Comparison of ENCODE assay signal across 12 cellular contexts in genomic region chr19:35306473-35307246, GRCh38. TPM values are rescaled to one million over a fixed set of nuclear protein-coding genes. Genes with fewer than 3 reads are reported as not detected.
DNase-seq lines count a peak whose midpoint lies in the region; ATAC-seq, FAIRE-seq and TF ChIP-seq lines count a peak whose summit lies in the region.
"Had no signal": no experiment of that assay in that cellular context is flagged by ENCODE, and none has a peak within 500 bp of the region (broad histone marks: within the 10 kb centered on the region; RNA-seq: fewer than 3 reads in every experiment).

No MANE protein-coding gene starts in this region.

- TF ChIP-seq CTCF in H1 (IDR thresholded peaks at IDR 0.05; ENCODE audit: control extremely low read depth in 1 of 3, insufficient read depth in 1 of 3, low read depth in 1 of 3, low read length in 3 of 3), result peak; percentile 70 to 84 (median 72)
- TF ChIP-seq CTCF in CD8-positive, alpha-beta T cell (IDR thresholded peaks at IDR 0.05), result no peak

- no peak for FAIRE-seq in H1 (lab: Jason Lieb, UNC)

- CTCF ChIA-PET in H1 (lab: Charles Lee; ENCODE audit: partially characterized antibody), result interaction anchor here (0.7 to 1.9 kb wide), 16 partner anchors 9 to 263 kb away, joined by 3 to 8 read pairs (median 4); no protein-coding TSS in a partner anchor
- CTCF ChIA-PET in CD8-positive, alpha-beta T cell (lab: Charles Lee), result interaction anchor here (1.3 kb wide), 1 partner anchor 188 kb away, joined by 4 read pairs; no protein-coding TSS in a partner anchor

- H2BK15ac ChIP-seq in H1 (ENCODE audit: low read length), result no peak overlapping the region

- H2BK120ac ChIP-seq in H1 (replicated peaks; ENCODE audit: low read depth, low read length), result no peak overlapping the region

- H3K36me3 ChIP-seq in H1 (ENCODE audit: control insufficient read depth in 2 of 4, insufficient read depth in 4 of 4, low read length in 3 of 4), result no peaks in the 10 kb centered on the region
- no peaks in the 10 kb centered on the region for H3K36me3 ChIP-seq in CD8-positive, alpha-beta T cell (ENCODE audit: insufficient read depth, low read length)

- no peak overlapping the region for H3K4me3 ChIP-seq in H1 (ENCODE audit: extremely low read depth in 1 of 4, insufficient read depth in 2 of 4, low read depth in 3 of 4, low read length in 4 of 4)
- H3K4me3 ChIP-seq in CD8-positive, alpha-beta T cell (ENCODE audit: low read depth, low read length), result no peak overlapping the region

- H3K18ac ChIP-seq in H1 (ENCODE audit: extremely low read depth, low read length), result no peak overlapping the region

- H3K56ac ChIP-seq in H1 (replicated peaks; ENCODE audit: insufficient read length, low read depth, low read length), result no peak overlapping the region

- no peaks in the 10 kb centered on the region for H3K27me3 Mint-ChIP-seq in CD8-positive, alpha-beta T cell (ENCODE audit: low read depth)

- H3K4me1 ChIP-seq in H1 (replicated peaks in 1 of 4; ENCODE audit: control insufficient read depth in 3 of 4, insufficient read depth in 4 of 4, low read length in 3 of 4), result peaks cover 0 to 2% (median 0%) of the 10 kb centered on the region in 4 experiments; a peak in 1 of 7 replicates
- no peaks in the 10 kb centered on the region for H3K4me1 ChIP-seq in CD8-positive, alpha-beta T cell (ENCODE audit: insufficient read depth, low read length)

- POLR2A ChIA-PET in H1 (lab: Charles Lee; ENCODE audit: partially characterized antibody), result interaction anchor here (0.6 to 1.6 kb wide), 4 partner anchors 9 to 43 kb away, joined by 3 read pairs; no protein-coding TSS in a partner anchor
- POLR2A ChIA-PET in CD8-positive, alpha-beta T cell (lab: Charles Lee), result no interaction called here

- no peak overlapping the region for H3K4ac ChIP-seq in H1 (replicated peaks; ENCODE audit: insufficient read length, low read depth, low read length)

- no peak overlapping the region for H4K91ac ChIP-seq in H1 (replicated peaks; ENCODE audit: insufficient read length, low read length)

- WGBS in H1 (ENCODE audit: extremely low coverage in 1 of 2, insufficient coverage in 1 of 2, insufficient read length in 1 of 2, insufficient replicate concordance in 2 of 2, low coverage in 1 of 2, low lambda C conversion rate in 2 of 2, missing lambda C conversion rate in 1 of 2), 2 experiments, result 86% methylated on average over 20 of the region's 20 CpGs; no CpG with 5 or more reads in 1 of the 2 experiments

- no peaks in the 10 kb centered on the region for H3K23me2 ChIP-seq in H1 (ENCODE audit: low read depth, low read length)

- H3K36me3 Mint-ChIP-seq in CD8-positive, alpha-beta T cell, result no peaks in the 10 kb centered on the region
- H3K36me3 Mint-ChIP-seq: naive thymus-derived CD8-positive, alpha-beta T cell had no signal

- no peak overlapping the region for H3K4me2 ChIP-seq in H1 (ENCODE audit: insufficient read depth in 1 of 2, low read depth in 2 of 2, low read length in 2 of 2)

- no peaks in the 10 kb centered on the region for H4K20me1 ChIP-seq in H1 (replicated peaks in 1 of 2; ENCODE audit: control insufficient read depth in 1 of 2, insufficient read depth in 2 of 2, low read length in 2 of 2)

- no peaks in the 10 kb centered on the region for H3K9me3 Mint-ChIP-seq in CD8-positive, alpha-beta T cell
- H3K9me3 Mint-ChIP-seq: naive thymus-derived CD8-positive, alpha-beta T cell had no signal

- H3K9ac ChIP-seq in H1 (replicated peaks in 1 of 4; ENCODE audit: extremely low read depth in 1 of 4, low read depth in 3 of 4, low read length in 3 of 4), result no peak overlapping the region

- DNase-seq in 8988T (peak; percentile 92), ELF-1 (ENCODE audit: low read depth, low spot score) (peak; percentile 78), NAMALWA (ENCODE audit: low spot score) (peak; percentile 47), H1 (ENCODE audit: low read depth in 1 of 2, low spot score in 2 of 2) (no peak), cerebellar nuclear complex (lab: John Stamatoyannopoulos, UW) (no peak), NCI-H2107 treated with DMSO at 0.1 percent for 48 hours (lab: John Stamatoyannopoulos, UW; ENCODE audit: unreplicated experiment) (no peak)
- DNase-seq in CD8-positive, alpha-beta T cell, result no peak
- DNase-seq: GF-D8; HCEC 1CT; naive thymus-derived CD8-positive, alpha-beta T cell had no signal

- no peak overlapping the region for H3K14ac ChIP-seq in H1 (ENCODE audit: insufficient read length)

- ATAC-seq in CD8-positive, alpha-beta T cell, result no peak
- no peak for ATAC-seq in GM18505 (IDR thresholded peaks at IDR 0.05; ENCODE audit: unreplicated experiment)
- ATAC-seq: naive thymus-derived CD8-positive, alpha-beta T cell; Right ventricle myocardium inferior had no signal

- H3K4me1 Mint-ChIP-seq in CD8-positive, alpha-beta T cell (ENCODE audit: low read depth), result peaks cover 2% of the 10 kb centered on the region

- H4K8ac ChIP-seq in H1 (ENCODE audit: extremely low read depth, insufficient read depth, low read length), result no peak overlapping the region

- peak overlapping the region; percentile 10; the same call in 1 of the 2 replicates for H2BK20ac ChIP-seq in H1 (ENCODE audit: low read length)

- H3K9me3 ChIP-seq in H1 (ENCODE audit: insufficient read depth in 2 of 2, low read depth in 1 of 2, low read length in 1 of 2), result no peaks in the 10 kb centered on the region
- no peaks in the 10 kb centered on the region for H3K9me3 ChIP-seq in CD8-positive, alpha-beta T cell (ENCODE audit: low read length)

- H3K4me3 Mint-ChIP-seq in CD8-positive, alpha-beta T cell, result no peak overlapping the region
- H3K4me3 Mint-ChIP-seq: naive thymus-derived CD8-positive, alpha-beta T cell had no signal

- H3K27me3 ChIP-seq in H1 (replicated peaks in 1 of 4; ENCODE audit: control insufficient read depth in 3 of 4, extremely low read depth in 1 of 4, insufficient read depth in 3 of 4, low read length in 3 of 4), result no peaks in the 10 kb centered on the region
- no peaks in the 10 kb centered on the region for H3K27me3 ChIP-seq in CD8-positive, alpha-beta T cell (ENCODE audit: insufficient read depth, low read length)

- no peak overlapping the region for H2AK5ac ChIP-seq in H1 (ENCODE audit: low read depth, low read length)

- no peak overlapping the region for H4K5ac ChIP-seq in H1 (ENCODE audit: insufficient read length, low read depth, low read length)

- H3K27ac ChIP-seq in H1 (ENCODE audit: low read depth, low read length), result no peak overlapping the region
- no peak overlapping the region for H3K27ac ChIP-seq in CD8-positive, alpha-beta T cell (ENCODE audit: low read depth, low read length)

- intact Hi-C loops in CD8-positive, alpha-beta T cell (cut with DNase I, micrococcal nuclease), result no loop called here

- TF ChIP-seq POLR2A in H1 (IDR thresholded peaks at IDR 0.05; ENCODE audit: control extremely low read depth in 1 of 2, low read depth in 2 of 2, low read length in 2 of 2) (no peak), GM18505 (IDR thresholded peaks at IDR 0.05; ENCODE audit: borderline replicate concordance, extremely low read depth, insufficient read depth, insufficient read length) (no peak)

- peak; percentile 58 to 66 for TF ChIP-seq RAD21 in H1 (IDR thresholded peaks at IDR 0.05 in 1 of 2, conservative IDR thresholded peaks at IDR 0.05 in 1 of 2; ENCODE audit: low read depth in 2 of 2, low read length in 2 of 2)

- no peaks in the 10 kb centered on the region for H3K79me2 ChIP-seq in H1 (ENCODE audit: control insufficient read depth in 1 of 2, insufficient read depth in 2 of 2, low read length in 2 of 2)

- no peak overlapping the region for H2AFZ ChIP-seq in H1 (ENCODE audit: low read length)

- no peak for TF ChIP-seq EP300 in H1 (IDR thresholded peaks at IDR 0.05; ENCODE audit: borderline replicate concordance in 1 of 2, low read depth in 2 of 2, low read length in 2 of 2)

- H2BK12ac ChIP-seq in H1 (ENCODE audit: low read depth, low read length), result no peak overlapping the region

- no peak overlapping the region for H2BK5ac ChIP-seq in H1 (ENCODE audit: low read depth, low read length)

- no peak overlapping the region for H3K23ac ChIP-seq in H1 (ENCODE audit: insufficient read length)

- H3K27ac Mint-ChIP-seq in CD8-positive, alpha-beta T cell, result no peak overlapping the region
- H3K27ac Mint-ChIP-seq: naive thymus-derived CD8-positive, alpha-beta T cell had no signal

- no peaks in the 10 kb centered on the region for H3K79me1 ChIP-seq in H1 (ENCODE audit: low read depth, low read length)

RNA-seq across cellular contexts. Expression of gene MAG, which starts 14.7 kb away (rescaled TPM):
- 0.46 and 1.3 TPM in 2 replicates for total RNA-seq in H1 (2021; fragmentation: NEBNext Ultra II Directional; extraction: Animal tissue kit (Norgen Biotek cat#: 25700))
- polyA plus RNA-seq in H1 (2011; rRNA removed), result 0.20 and 0.72 TPM in 2 replicates
- 0.41 TPM for polyA plus RNA-seq in H1 (2011; cell fraction: cytosol; rRNA removed)
- 1.7 TPM for polyA plus RNA-seq in H1 (2011; cell fraction: nucleus; rRNA removed)
- 0.22 to 0.74 TPM (median 0.54 TPM) in 4 replicates for polyA plus RNA-seq in H1 (2012, experiment 1 of 2)
- polyA plus RNA-seq in H1 (2012, experiment 2 of 2), result 0.28 TPM
- polyA plus RNA-seq in H1 (2013, experiment 1 of 2), result 1.4 TPM
- polyA plus RNA-seq in H1 (2013, experiment 2 of 2), result 1.3 TPM
- polyA minus RNA-seq in H1 (2011; rRNA and poly(A)+ RNA removed), result 0.25 and 0.90 TPM in 2 replicates
- not detected for polyA minus RNA-seq in H1 (2011; cell fraction: cytosol; rRNA and poly(A)+ RNA removed)
- not detected for polyA minus RNA-seq in H1 (2011; cell fraction: nucleus; rRNA and poly(A)+ RNA removed)
- not detected for total RNA-seq in CD8-positive, alpha-beta T cell
- total RNA-seq: naive thymus-derived CD8-positive, alpha-beta T cell; Right ventricle myocardium inferior had no signal

RNA-seq across cellular contexts. Expression of gene CD22, which starts 22.3 kb away (rescaled TPM):
- 0.54 and 0.60 TPM in 2 replicates for total RNA-seq in H1 (2021; fragmentation: NEBNext Ultra II Directional; extraction: Animal tissue kit (Norgen Biotek cat#: 25700))
- polyA plus RNA-seq in H1 (2011; rRNA removed), result 0.06 and 0.42 TPM in 2 replicates
- polyA plus RNA-seq in H1 (2011; cell fraction: cytosol; rRNA removed), result 0.30 TPM
- 0.51 TPM for polyA plus RNA-seq in H1 (2011; cell fraction: nucleus; rRNA removed)
- polyA plus RNA-seq in H1 (2012, experiment 1 of 2), result 0.13 to 0.33 TPM (median 0.18 TPM) in 3 of 4 replicates, not detected in the other
- polyA plus RNA-seq in H1 (2012, experiment 2 of 2), result not detected
- polyA plus RNA-seq in H1 (2013, experiment 1 of 2), result 0.53 TPM
- 0.24 TPM for polyA plus RNA-seq in H1 (2013, experiment 2 of 2)
- polyA minus RNA-seq in H1 (2011; rRNA and poly(A)+ RNA removed), result 0.39 TPM in 1 of 2 replicates, not detected in the other
- not detected for polyA minus RNA-seq in H1 (2011; cell fraction: cytosol; rRNA and poly(A)+ RNA removed)
- polyA minus RNA-seq in H1 (2011; cell fraction: nucleus; rRNA and poly(A)+ RNA removed), result not detected
- total RNA-seq in CD8-positive, alpha-beta T cell, result 1 to 10 TPM; 7.9 to 9.1 TPM

RNA-seq across cellular contexts. Expression of gene HAMP, which starts 24.3 kb away (rescaled TPM):
- total RNA-seq in H1 (2021; fragmentation: NEBNext Ultra II Directional; extraction: Animal tissue kit (Norgen Biotek cat#: 25700)), result not detected in 2 replicates
- 0.06 and 0.08 TPM in 2 replicates for polyA plus RNA-seq in H1 (2011; rRNA removed)
- not detected for polyA plus RNA-seq in H1 (2011; cell fraction: cytosol; rRNA removed)
- polyA plus RNA-seq in H1 (2011; cell fraction: nucleus; rRNA removed), result not detected
- polyA plus RNA-seq in H1 (2012, experiment 1 of 2), result 0.20 TPM in 1 of 4 replicates, not detected in the others
- not detected for polyA plus RNA-seq in H1 (2012, experiment 2 of 2)
- polyA plus RNA-seq in H1 (2013, experiment 1 of 2), result 0.12 TPM
- 0.07 TPM for polyA plus RNA-seq in H1 (2013, experiment 2 of 2)
- not detected in 2 replicates for polyA minus RNA-seq in H1 (2011; rRNA and poly(A)+ RNA removed)
- polyA minus RNA-seq in H1 (2011; cell fraction: cytosol; rRNA and poly(A)+ RNA removed), result not detected
- not detected for polyA minus RNA-seq in H1 (2011; cell fraction: nucleus; rRNA and poly(A)+ RNA removed)
- under 1 TPM; 0.72 to 0.87 TPM for total RNA-seq in CD8-positive, alpha-beta T cell
- total RNA-seq: Right ventricle myocardium inferior had no signal

RNA-seq across cellular contexts. Expression of gene USF2, which starts 37.9 kb away (rescaled TPM):
- total RNA-seq in H1 (2021; fragmentation: NEBNext Ultra II Directional; extraction: Animal tissue kit (Norgen Biotek cat#: 25700)), result 109 and 113 TPM in 2 replicates
- 74.1 and 119 TPM in 2 replicates for polyA plus RNA-seq in H1 (2011; rRNA removed)
- polyA plus RNA-seq in H1 (2011; cell fraction: cytosol; rRNA removed), result 142 TPM
- 268 TPM for polyA plus RNA-seq in H1 (2011; cell fraction: nucleus; rRNA removed)
- 112 to 133 TPM (median 125 TPM) in 4 replicates for polyA plus RNA-seq in H1 (2012, experiment 1 of 2)
- 90.5 TPM for polyA plus RNA-seq in H1 (2012, experiment 2 of 2)
- 70.6 TPM for polyA plus RNA-seq in H1 (2013, experiment 1 of 2)
- 72.7 TPM for polyA plus RNA-seq in H1 (2013, experiment 2 of 2)
- polyA minus RNA-seq in H1 (2011; rRNA and poly(A)+ RNA removed), result 29.0 and 60.8 TPM in 2 replicates
- polyA minus RNA-seq in H1 (2011; cell fraction: cytosol; rRNA and poly(A)+ RNA removed), result 79.1 TPM
- 82.7 TPM for polyA minus RNA-seq in H1 (2011; cell fraction: nucleus; rRNA and poly(A)+ RNA removed)
- total RNA-seq in CD8-positive, alpha-beta T cell, result 100 to 1,000 TPM; 252 to 268 TPM

RNA-seq across cellular contexts. Expression of gene FFAR1, which starts 41.0 kb away (rescaled TPM):
- not detected in 2 replicates for total RNA-seq in H1 (2021; fragmentation: NEBNext Ultra II Directional; extraction: Animal tissue kit (Norgen Biotek cat#: 25700))
- polyA plus RNA-seq in H1 (2011; rRNA removed), result not detected in 2 replicates
- not detected for polyA plus RNA-seq in H1 (2011; cell fraction: cytosol; rRNA removed)
- not detected for polyA plus RNA-seq in H1 (2011; cell fraction: nucleus; rRNA removed)
- not detected in 4 replicates for polyA plus RNA-seq in H1 (2012, experiment 1 of 2)
- polyA plus RNA-seq in H1 (2012, experiment 2 of 2), result not detected
- not detected for polyA plus RNA-seq in H1 (2013, experiment 1 of 2)
- polyA plus RNA-seq in H1 (2013, experiment 2 of 2), result not detected
- not detected in 2 replicates for polyA minus RNA-seq in H1 (2011; rRNA and poly(A)+ RNA removed)
- polyA minus RNA-seq in H1 (2011; cell fraction: cytosol; rRNA and poly(A)+ RNA removed), result not detected
- polyA minus RNA-seq in H1 (2011; cell fraction: nucleus; rRNA and poly(A)+ RNA removed), result not detected
- total RNA-seq in CD8-positive, alpha-beta T cell, result 1 to 10 TPM in 1 of 2 experiments, under 1 TPM in 1; 0.92 to 1.4 TPM
- total RNA-seq: naive thymus-derived CD8-positive, alpha-beta T cell; Right ventricle myocardium inferior had no signal
- polyA plus RNA-seq: naive thymus-derived CD8-positive, alpha-beta T cell had no signal

Comparison
In these comparisons a context has a peak if more than half of its experiments do, and no peak if none do; other contexts are left out.
1. DNase-seq: peak in 8988T (single experiment), ELF-1 (single experiment) and NAMALWA (single experiment); none in H1 (0 of 2), cerebellar nuclear complex (0 of 2), CD8-positive, alpha-beta T cell (0 of 7) and NCI-H2107 treated with DMSO at 0.1 percent for 48 hours (single experiment).